32 cellular contexts compared by ENCODE assay signal in the genomic region with DNA sequence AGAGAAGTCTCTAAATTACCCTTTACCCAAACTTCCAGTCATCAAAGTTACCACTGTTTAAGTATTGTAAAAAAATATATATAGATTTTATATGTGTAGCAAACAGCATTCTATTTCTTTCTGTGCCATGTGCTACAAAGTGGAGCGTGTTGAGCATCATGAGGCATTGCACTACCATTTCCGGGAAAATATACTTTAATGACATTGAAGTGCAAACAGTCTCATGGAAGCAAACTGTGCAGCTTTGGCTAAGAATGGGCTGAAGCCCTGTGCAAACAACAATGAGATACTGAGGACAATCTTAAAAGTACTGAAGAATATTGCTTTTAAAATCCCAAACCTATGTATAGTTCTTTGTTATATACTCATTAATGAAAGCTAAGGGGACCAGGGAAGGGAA.
"Had no signal": no experiment of that assay in that cellular context is flagged by ENCODE, and none has a peak within 500 bp of the region (broad histone marks: within the 10 kb centered on the region; RNA-seq: fewer than 3 reads in every experiment).

No MANE protein-coding gene starts in this region.

- H3K27me3 ChIP-seq: adrenal gland, cardiac muscle cell had no signal

- DNase-seq: activated CD4-positive, alpha-beta memory T cell treated with anti-CD3 and anti-CD28 coated beads, Interleukin-2, amount 10 ng/mL, durations not matched to agents 7 days and 5 days; activated CD4-positive, alpha-beta T cell treated with anti-CD3 and anti-CD28 coated beads for 1 hour; activated CD4-positive, alpha-beta T cell treated with anti-CD3 and anti-CD28 coated beads for 36 hours; activated CD4-positive, alpha-beta T cell treated with anti-CD3 and anti-CD28 coated beads for 48 hours; activated CD4-positive, alpha-beta T cell treated with anti-CD3 and anti-CD28 coated beads, Interleukin-2, amount 10 ng/mL, durations not matched to agents 7 days and 5 days; activated CD4-positive, alpha-beta T cell treated with anti-CD3 and anti-CD28 coated beads, Interleukin-2, amount 50 U/mL, for 48 hours; activated CD4-positive, CD25-positive, alpha-beta regulatory T cell; activated CD8-positive, alpha-beta memory T cell treated with anti-CD3 and anti-CD28 coated beads for 24 hours; activated CD8-positive, alpha-beta memory T cell treated with anti-CD3 and anti-CD28 coated beads, Interleukin-2, amount 10 ng/mL, durations not matched to agents 7 days and 5 days; activated CD8-positive, alpha-beta memory T cell treated with anti-CD3 and anti-CD28 coated beads, Interleukin-2, amount 50 U/mL, for 48 hours; activated CD8-positive, alpha-beta T cell treated with anti-CD3 and anti-CD28 coated beads, Interleukin-2, amount 10 ng/mL, durations not matched to agents 7 days and 5 days; activated effector memory CD4-positive, alpha-beta T cell treated with anti-CD3 and anti-CD28 coated beads, Interleukin-2, amount 50 U/mL, for 16 hours; activated gamma-delta T cell treated with Interleukin-2 at 50 U/mL for 16 hours; activated naive CD4-positive, alpha-beta T cell; activated naive CD4-positive, alpha-beta T cell treated with anti-CD3 and anti-CD28 coated beads for 36 hours; activated naive CD4-positive, alpha-beta T cell treated with anti-CD3 and anti-CD28 coated beads, Interleukin-2, amount 50 U/mL, for 16 hours; activated naive CD8-positive, alpha-beta T cell treated with anti-CD3 and anti-CD28 coated beads for 36 hours; activated T-cell treated with anti-CD3 and anti-CD28 coated beads, Interleukin-2, amount 50 U/mL, for 24 hours; activated T-cell treated with anti-CD3 and anti-CD28 coated beads, Interleukin-2, amount 50 U/mL, for 48 hours; adrenal gland; amniotic stem cell; aorta; caudate nucleus; cerebellar nuclear complex; T-helper 1 cell; T-helper 2 cell; T-helper 9 cell; WERI-Rb-1 had no signal

- H3K4me1 ChIP-seq: adrenal gland had no signal

- ATAC-seq: activated CD4-positive, alpha-beta T cell treated with anti-CD3 and anti-CD28 coated beads for 36 hours; activated CD4-positive, CD25-positive, alpha-beta regulatory T cell treated with anti-CD3 and anti-CD28 coated beads, Interleukin-2, amount 50 U/mL, for 24 hours; activated CD8-positive, alpha-beta memory T cell treated with anti-CD3 and anti-CD28 coated beads, Interleukin-2, amount 10 ng/mL, durations not matched to agents 7 days and 5 days; activated CD8-positive, alpha-beta T cell treated with anti-CD3 and anti-CD28 coated beads, Interleukin-2, amount 10 ng/mL, durations not matched to agents 7 days and 5 days; activated naive CD4-positive, alpha-beta T cell treated with anti-CD3 and anti-CD28 coated beads, Interleukin-2, amount 50 U/mL, for 72 hours; WTC11 had no signal

- H3K27ac ChIP-seq: adrenal gland, cardiac muscle cell, WERI-Rb-1 had no signal

- H3K4me3 ChIP-seq: adrenal gland, cardiac muscle cell had no signal

- H3K36me3 ChIP-seq: adrenal gland, cardiac muscle cell, WERI-Rb-1 had no signal
